Comparison of ENCODE assay signal across 26 cellular contexts in genomic region chr2:6392966-6393365, GRCh38.
DNase-seq lines count a peak whose midpoint lies in the region; ATAC-seq, FAIRE-seq and TF ChIP-seq lines count a peak whose summit lies in the region.
"Had no signal": no experiment of that assay in that cellular context is flagged by ENCODE, and none has a peak within 500 bp of the region (broad histone marks: within the 10 kb centered on the region; RNA-seq: fewer than 3 reads in every experiment).

No MANE protein-coding gene starts in this region.

- DNase-seq in GM19239 (ENCODE audit: insufficient read length, low spot score) (no peak), memory B cell (ENCODE audit: low spot score in 2 of 2) (no peak), osteoblast (ENCODE audit: insufficient read length, low spot score, missing footprints) (no peak), A172 (ENCODE audit: low spot score) (no peak)
- DNase-seq: activated CD4-positive, alpha-beta T cell treated with anti-CD3 and anti-CD28 coated beads, Interleukin-2, amount 50 U/mL, for 1 hour; activated CD8-positive, alpha-beta memory T cell treated with anti-CD3 and anti-CD28 coated beads, Interleukin-2, amount 10 ng/mL, durations not matched to agents 7 days and 5 days; aorta; CD8-positive, alpha-beta T cell; central memory CD4-positive, alpha-beta T cell; MG63; midbrain; NCI-H1436 treated with DMSO at 0.1 percent for 48 hours; stimulated activated CD4-positive, alpha-beta T cell treated with anti-CD3 and anti-CD28 coated beads, Interleukin-15, amount 100 ng/mL, for 24 hours; stimulated activated naive CD8-positive, alpha-beta T cell treated with anti-CD3 and anti-CD28 coated beads, Interleukin-15, amount 100 ng/mL, for 72 hours; thyroid gland had no signal

- H3K9me3 Mint-ChIP-seq in memory B cell, result peaks cover 11% of the 10 kb centered on the region

- H3K4me3 Mint-ChIP-seq in memory B cell, result no peak overlapping the region
- H3K4me3 Mint-ChIP-seq: activated CD8-positive, alpha-beta memory T cell treated with anti-CD3 and anti-CD28 coated beads, Interleukin-2, amount 10 ng/mL, durations not matched to agents 7 days and 5 days; activated naive CD4-positive, alpha-beta T cell treated with anti-CD3 and anti-CD28 coated beads, Interleukin-2, amount 50 U/mL, for 24 hours; CD8-positive, alpha-beta T cell; dendritic cell treated with granulocyte-macrophage colony-stimulating factor and Interleukin-4, amounts not matched to agents 40 ng/mL and 50 ng/mL, for 4 days; natural killer cell treated with Interleukin-12 subunit alpha and Interleukin-12 subunit beta and Interleukin-15 and Interleukin-18, amount 100 ng/mL, for 72 hours; stimulated activated naive CD8-positive, alpha-beta T cell treated with anti-CD3 and anti-CD28 coated beads, Interleukin-15, amount 100 ng/mL, for 72 hours had no signal

- no peaks in the 10 kb centered on the region for H3K36me3 Mint-ChIP-seq in memory B cell
- H3K36me3 Mint-ChIP-seq: activated CD8-positive, alpha-beta memory T cell treated with anti-CD3 and anti-CD28 coated beads, Interleukin-2, amount 10 ng/mL, durations not matched to agents 7 days and 5 days; activated naive CD4-positive, alpha-beta T cell treated with anti-CD3 and anti-CD28 coated beads, Interleukin-2, amount 50 U/mL, for 24 hours; CD8-positive, alpha-beta T cell; natural killer cell treated with Interleukin-12 subunit alpha and Interleukin-12 subunit beta and Interleukin-15 and Interleukin-18, amount 100 ng/mL, for 72 hours had no signal

- no peaks in the 10 kb centered on the region for H3K9me2 ChIP-seq in OCI-LY1 (ENCODE audit: low read depth, low read length)

- H3K27me3 Mint-ChIP-seq in memory B cell, result peaks cover 3% of the 10 kb centered on the region
- H3K27me3 Mint-ChIP-seq: activated CD8-positive, alpha-beta memory T cell treated with anti-CD3 and anti-CD28 coated beads, Interleukin-2, amount 10 ng/mL, durations not matched to agents 7 days and 5 days; activated naive CD4-positive, alpha-beta T cell treated with anti-CD3 and anti-CD28 coated beads, Interleukin-2, amount 50 U/mL, for 24 hours; dendritic cell treated with granulocyte-macrophage colony-stimulating factor and Interleukin-4, amounts not matched to agents 40 ng/mL and 50 ng/mL, for 4 days; natural killer cell treated with Interleukin-12 subunit alpha and Interleukin-12 subunit beta and Interleukin-15 and Interleukin-18, amount 100 ng/mL, for 72 hours had no signal

- TF ChIP-seq CTCF in OCI-LY1 (IDR thresholded peaks at IDR 0.05; ENCODE audit: low read length) (no peak), osteoblast (IDR thresholded peaks at IDR 0.05; ENCODE audit: extremely low read depth, low read depth, low read length) (no peak)

- H3K27me3 ChIP-seq in OCI-LY1 (ENCODE audit: insufficient read depth, low read length) (no peaks in the 10 kb centered on the region), osteoblast (ENCODE audit: insufficient read depth, low read length) (no peaks in the 10 kb centered on the region)
- H3K27me3 ChIP-seq: MG63, thyroid gland had no signal

- H3K36me3 ChIP-seq in OCI-LY1 (ENCODE audit: insufficient read depth, low read length), result no peaks in the 10 kb centered on the region; the same call in 1 of the 2 replicates
- H3K36me3 ChIP-seq in osteoblast (ENCODE audit: insufficient read depth, low read length), result no peaks in the 10 kb centered on the region
- H3K36me3 ChIP-seq: MG63, thyroid gland had no signal

- H4K20me1 ChIP-seq in OCI-LY1 (ENCODE audit: insufficient read depth, low read length), result no peaks in the 10 kb centered on the region
- no peaks in the 10 kb centered on the region for H4K20me1 ChIP-seq in osteoblast (ENCODE audit: insufficient read depth, low read length)

- peaks cover 5% of the 10 kb centered on the region; the same call in 1 of the 2 replicates for H3K9me3 ChIP-seq in OCI-LY1 (ENCODE audit: low read length)
- H3K9me3 ChIP-seq in osteoblast (ENCODE audit: low read depth, low read length), result peaks cover 5% of the 10 kb centered on the region
- H3K9me3 ChIP-seq: MG63, thyroid gland had no signal

- H3K27ac ChIP-seq in OCI-LY1 (ENCODE audit: low read depth, low read length, poor library complexity, severe bottlenecking) (no peak overlapping the region), osteoblast (ENCODE audit: low read depth, low read length) (no peak overlapping the region)
- H3K27ac ChIP-seq: RWPE1, thyroid gland had no signal

- TF ChIP-seq POLR2A in GM18505 (IDR thresholded peaks at IDR 0.05; ENCODE audit: borderline replicate concordance, extremely low read depth, insufficient read depth, insufficient read length), result no peak

- H3K4me1 ChIP-seq in OCI-LY1 (ENCODE audit: insufficient read depth, low read length, severe bottlenecking) (peaks cover 5% of the 10 kb centered on the region), osteoblast (ENCODE audit: insufficient read depth, low read length) (no peaks in the 10 kb centered on the region)
- H3K4me1 ChIP-seq: thyroid gland had no signal

- H3K79me2 ChIP-seq in OCI-LY1 (ENCODE audit: insufficient read depth, low read length), result no peaks in the 10 kb centered on the region
- H3K79me2 ChIP-seq in osteoblast (ENCODE audit: insufficient read depth, low read length), result no peaks in the 10 kb centered on the region

- no peak overlapping the region for H3K27ac Mint-ChIP-seq in memory B cell
- H3K27ac Mint-ChIP-seq: activated CD8-positive, alpha-beta memory T cell treated with anti-CD3 and anti-CD28 coated beads, Interleukin-2, amount 10 ng/mL, durations not matched to agents 7 days and 5 days; activated naive CD4-positive, alpha-beta T cell treated with anti-CD3 and anti-CD28 coated beads, Interleukin-2, amount 50 U/mL, for 24 hours; CD8-positive, alpha-beta T cell; dendritic cell treated with granulocyte-macrophage colony-stimulating factor and Interleukin-4, amounts not matched to agents 40 ng/mL and 50 ng/mL, for 4 days; natural killer cell treated with Interleukin-12 subunit alpha and Interleukin-12 subunit beta and Interleukin-15 and Interleukin-18, amount 100 ng/mL, for 72 hours; stimulated activated naive CD8-positive, alpha-beta T cell treated with anti-CD3 and anti-CD28 coated beads, Interleukin-15, amount 100 ng/mL, for 72 hours had no signal

- H2AFZ ChIP-seq in OCI-LY1 (ENCODE audit: low read length), result peak overlapping the region; percentile 88; the same call in 1 of the 2 replicates
- no peak overlapping the region for H2AFZ ChIP-seq in osteoblast (ENCODE audit: low read length)

- H3F3A ChIP-seq in OCI-LY1 (ENCODE audit: insufficient read depth, low read length), result no peaks in the 10 kb centered on the region; the same call in 1 of the 2 replicates

- no peak overlapping the region for H3K4me2 ChIP-seq in OCI-LY1 (ENCODE audit: low read length)
- no peak overlapping the region for H3K4me2 ChIP-seq in osteoblast (ENCODE audit: insufficient read depth, low read length)

- peak; percentile 21 for ATAC-seq in memory B cell (ENCODE audit: low read depth)
- ATAC-seq in GM19452 (IDR thresholded peaks at IDR 0.05; ENCODE audit: unreplicated experiment), result no peak
- ATAC-seq in GM18505 (IDR thresholded peaks at IDR 0.05; ENCODE audit: unreplicated experiment), result no peak
- ATAC-seq: activated CD8-positive, alpha-beta memory T cell treated with anti-CD3 and anti-CD28 coated beads, Interleukin-2, amount 10 ng/mL, durations not matched to agents 7 days and 5 days; CD8-positive, alpha-beta T cell; natural killer cell treated with Interleukin-12 subunit alpha and Interleukin-12 subunit beta and Interleukin-15 and Interleukin-18, amount 100 ng/mL, for 72 hours; sciatic nerve; SK-N-SH treated with all-trans-retinoic acid at 6 μM for 48 hours; stimulated activated naive CD8-positive, alpha-beta T cell treated with anti-CD3 and anti-CD28 coated beads, Interleukin-15, amount 100 ng/mL, for 72 hours had no signal

- H3K9ac ChIP-seq in OCI-LY1 (ENCODE audit: low read length), result no peak overlapping the region

- peak; percentile 47 for FAIRE-seq in GM19239 (lab: Jason Lieb, UNC)
- FAIRE-seq: endometrium, islet of Langerhans had no signal

- H3K4me3 ChIP-seq in OCI-LY1 (ENCODE audit: low read depth, low read length, poor library complexity, severe bottlenecking) (no peak overlapping the region), osteoblast (ENCODE audit: insufficient read depth, low read length) (no peak overlapping the region)
- H3K4me3 ChIP-seq: MG63, thyroid gland had no signal

- peaks cover 2% of the 10 kb centered on the region for H3K4me1 Mint-ChIP-seq in memory B cell
- H3K4me1 Mint-ChIP-seq: activated CD8-positive, alpha-beta memory T cell treated with anti-CD3 and anti-CD28 coated beads, Interleukin-2, amount 10 ng/mL, durations not matched to agents 7 days and 5 days; activated naive CD4-positive, alpha-beta T cell treated with anti-CD3 and anti-CD28 coated beads, Interleukin-2, amount 50 U/mL, for 24 hours; stimulated activated naive CD8-positive, alpha-beta T cell treated with anti-CD3 and anti-CD28 coated beads, Interleukin-15, amount 100 ng/mL, for 72 hours had no signal
